In the genomic region with DNA sequence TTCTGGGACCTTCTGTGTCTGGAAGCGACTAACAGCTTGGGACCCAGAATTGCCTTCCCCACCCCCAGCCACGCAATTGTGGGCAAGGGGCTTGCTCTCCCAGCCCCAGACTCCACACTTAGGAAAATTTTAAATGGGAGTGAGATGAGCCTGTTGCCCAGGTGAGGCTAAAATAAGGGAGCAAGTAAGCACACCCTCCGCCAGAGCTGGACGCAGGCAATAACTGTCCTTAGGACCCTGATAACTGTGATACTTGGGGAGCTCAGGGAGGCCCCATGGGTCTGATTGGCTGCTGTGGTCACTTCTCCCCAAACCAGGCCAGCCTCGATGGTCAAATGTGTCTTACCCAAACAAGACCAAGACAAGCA, we compare ENCODE assay signal across 11 cellular contexts. TPM values are rescaled to one million over a fixed set of nuclear protein-coding genes. Genes with fewer than 3 reads are reported as not detected.
"Had no signal": no experiment of that assay in that cellular context is flagged by ENCODE, and none has a peak within 500 bp of the region (broad histone marks: within the 10 kb centered on the region; RNA-seq: fewer than 3 reads in every experiment).

No MANE protein-coding gene starts in this region.

- H3K27ac ChIP-seq: GM23248 had no signal

- H3K4me3 ChIP-seq: GM23248, GM23338, HAP-1 had no signal

- H2AFZ ChIP-seq: GM23248, GM23338 had no signal

- H3K4me2 ChIP-seq: GM23338 had no signal

- H3K4me1 ChIP-seq: HAP-1 had no signal

- H3K36me3 ChIP-seq: HAP-1 had no signal

- H3K27ac Mint-ChIP-seq: GM23338, H9, HFFc6 had no signal

- DNase-seq: GM23248, GOT3, H7, H9, HCEC 1CT, HFFc6 had no signal

- ATAC-seq: GM23338, HCT116 had no signal

- H3K4me3 Mint-ChIP-seq: GM23338, H9, HFFc6 had no signal

- H3K9me3 Mint-ChIP-seq: GM23338, H9, HFFc6 had no signal

RNA-seq across cellular contexts. Expression of gene ABO, which starts 13.3 kb away (rescaled TPM):
- total RNA-seq: GM23248, H1, H4, H7, HFFc6 had no signal
- polyA plus RNA-seq: GM23248 had no signal

RNA-seq across cellular contexts. Expression of gene OBP2B, which starts 52.7 kb away (rescaled TPM):
- total RNA-seq: GM23248, GM23338, H1, H4, H7, H9, HFFc6 had no signal
- polyA plus RNA-seq: GM23248, GM23338, H1 had no signal
